In the genomic region with DNA sequence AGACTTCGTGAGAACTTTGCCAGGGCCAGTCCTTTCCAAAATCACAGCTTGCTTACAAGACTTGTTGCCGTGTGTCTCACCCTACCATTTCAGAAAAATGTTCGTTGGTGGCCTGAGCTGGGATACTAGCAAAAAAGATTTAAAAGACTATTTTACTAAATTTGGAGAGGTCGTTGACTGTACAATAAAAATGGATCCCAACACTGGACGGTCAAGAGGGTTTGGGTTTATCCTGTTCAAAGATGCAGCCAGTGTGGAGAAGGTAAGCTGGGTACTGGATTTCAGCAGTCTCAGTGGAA, we compare ENCODE assay signal across 1 cellular context.
A peak's percentile ranks its signal among the peaks of the same experiment; 100 is the strongest.
TF ChIP-seq lines count a peak whose summit lies in the region.

No MANE protein-coding gene starts in this region.

TF ChIP-seq in GM12878, 131 proteins besides CTCF, POLR2A, EP300 and RAD21:
- peak; percentile 59; the same call in 1 of the 2 replicates for TF ChIP-seq MTA3 (IDR thresholded peaks at IDR 0.05; ENCODE audit: borderline replicate concordance, low read length)
- TF ChIP-seq RBBP5 (conservative IDR thresholded peaks at IDR 0.05): no peak
TF ChIP-seq in GM12878: peak in this region for 1.
